8 cellular contexts compared by ENCODE assay signal in the genomic region with DNA sequence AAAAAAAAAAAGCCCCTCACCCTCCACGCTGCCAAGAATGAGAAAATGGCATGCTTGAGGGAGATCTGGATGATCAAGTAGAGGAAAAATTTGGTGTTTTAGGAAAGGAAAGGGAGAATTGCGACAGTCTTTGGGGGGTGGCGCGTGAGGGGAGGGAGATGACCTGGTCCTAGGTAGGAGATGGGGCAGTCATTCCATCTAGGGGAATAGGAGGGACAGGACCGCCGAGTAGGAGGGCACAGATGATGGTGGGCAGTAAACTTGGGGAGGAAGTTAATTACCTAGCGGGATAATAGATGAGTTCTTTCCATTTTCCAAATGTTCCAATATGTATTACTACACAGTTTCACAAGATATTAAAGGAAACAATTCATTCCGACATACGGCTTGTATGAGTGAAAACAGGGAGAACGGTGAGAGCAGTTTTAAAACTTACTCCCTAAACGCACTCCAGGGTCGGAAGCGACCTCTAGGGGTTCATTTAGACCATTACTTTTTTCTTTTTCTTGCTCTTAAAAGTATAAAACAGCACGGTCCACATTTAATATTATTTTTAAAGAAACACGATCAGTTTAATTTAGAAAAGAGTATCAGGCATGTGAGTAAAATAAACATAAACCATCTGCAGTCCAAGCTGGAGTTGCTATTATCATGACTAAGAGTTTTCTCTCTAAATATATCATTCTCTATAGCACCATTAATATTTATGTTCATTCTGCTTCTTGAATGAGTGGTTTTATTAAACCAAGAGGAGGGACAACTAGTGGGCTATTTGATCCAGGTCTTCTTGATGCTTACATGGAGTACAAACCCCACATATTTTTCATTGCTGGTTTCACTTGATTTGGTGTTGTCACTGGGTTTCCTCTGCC. TPM values are rescaled to one million over a fixed set of nuclear protein-coding genes. Genes with fewer than 3 reads are reported as not detected.
A peak's percentile ranks its signal among the peaks of the same experiment; 100 is the strongest.
DNase-seq lines count a peak whose midpoint lies in the region; ATAC-seq and TF ChIP-seq lines count a peak whose summit lies in the region.

No MANE protein-coding gene starts in this region.

- DNase-seq in NCI-H524 treated with DMSO at 0.1 percent for 48 hours (lab: John Stamatoyannopoulos, UW) = peak; percentile 29
- no peak for DNase-seq in activated naive CD8-positive, alpha-beta T cell treated with anti-CD3 and anti-CD28 coated beads, Interleukin-2, amount 50 U/mL, for 24 hours
- peak; percentile 63 for DNase-seq in iPS-NIHi11 (ENCODE audit: low spot score)
- no peak for DNase-seq in stimulated activated naive B cell treated with anti-CD40 and anti-IgM and Interleukin-4, amounts not matched to agents 10 μg/mL and 1 μg/mL and 100 μg/mL, for 72 hours
- DNase-seq in H4 (ENCODE audit: low spot score) = no peak
- no peak for DNase-seq in retina

- no peak overlapping the region for H3K27ac ChIP-seq in C4-2B

- H3K4me3 Mint-ChIP-seq in activated naive CD8-positive, alpha-beta T cell treated with anti-CD3 and anti-CD28 coated beads, Interleukin-2, amount 50 U/mL, for 24 hours = peak overlapping the region; percentile 67
- peak overlapping the region; percentile 70 to 72 for H3K4me3 Mint-ChIP-seq in stimulated activated naive B cell treated with anti-CD40 and anti-IgM and Interleukin-4, amounts not matched to agents 10 μg/mL and 1 μg/mL and 100 μg/mL, for 72 hours

- H3K4me1 Mint-ChIP-seq in activated naive CD8-positive, alpha-beta T cell treated with anti-CD3 and anti-CD28 coated beads, Interleukin-2, amount 50 U/mL, for 24 hours = peaks cover 20% of the 10 kb centered on the region
- peaks cover 6 to 9% of the 10 kb centered on the region in 2 donors for H3K4me1 Mint-ChIP-seq in stimulated activated naive B cell treated with anti-CD40 and anti-IgM and Interleukin-4, amounts not matched to agents 10 μg/mL and 1 μg/mL and 100 μg/mL, for 72 hours

- H3K9me3 Mint-ChIP-seq in activated naive CD8-positive, alpha-beta T cell treated with anti-CD3 and anti-CD28 coated beads, Interleukin-2, amount 50 U/mL, for 24 hours = no peaks in the 10 kb centered on the region
- H3K9me3 Mint-ChIP-seq in stimulated activated naive B cell treated with anti-CD40 and anti-IgM and Interleukin-4, amounts not matched to agents 10 μg/mL and 1 μg/mL and 100 μg/mL, for 72 hours = no peaks in the 10 kb centered on the region

- H3K27ac Mint-ChIP-seq in activated naive CD8-positive, alpha-beta T cell treated with anti-CD3 and anti-CD28 coated beads, Interleukin-2, amount 50 U/mL, for 24 hours = no peak overlapping the region
- no peak overlapping the region for H3K27ac Mint-ChIP-seq in stimulated activated naive B cell treated with anti-CD40 and anti-IgM and Interleukin-4, amounts not matched to agents 10 μg/mL and 1 μg/mL and 100 μg/mL, for 72 hours

- H3K4me3 ChIP-seq in GM12875 (ENCODE audit: low read depth, low read length) = no peak overlapping the region

- H3K27me3 Mint-ChIP-seq in activated naive CD8-positive, alpha-beta T cell treated with anti-CD3 and anti-CD28 coated beads, Interleukin-2, amount 50 U/mL, for 24 hours = peaks cover 8% of the 10 kb centered on the region
- H3K27me3 Mint-ChIP-seq in stimulated activated naive B cell treated with anti-CD40 and anti-IgM and Interleukin-4, amounts not matched to agents 10 μg/mL and 1 μg/mL and 100 μg/mL, for 72 hours = peaks cover 10 to 17% of the 10 kb centered on the region in 2 donors

- H3K36me3 Mint-ChIP-seq in activated naive CD8-positive, alpha-beta T cell treated with anti-CD3 and anti-CD28 coated beads, Interleukin-2, amount 50 U/mL, for 24 hours (ENCODE audit: low read depth) = peaks cover 2% of the 10 kb centered on the region
- no peaks in the 10 kb centered on the region for H3K36me3 Mint-ChIP-seq in stimulated activated naive B cell treated with anti-CD40 and anti-IgM and Interleukin-4, amounts not matched to agents 10 μg/mL and 1 μg/mL and 100 μg/mL, for 72 hours

- TF ChIP-seq CTCF in C4-2B (conservative IDR thresholded peaks at IDR 0.05) (peak; percentile 89), GM12875 (IDR thresholded peaks at IDR 0.05; ENCODE audit: borderline replicate concordance, insufficient read depth, low read depth, low read length) (peak; percentile 44; the same call in 1 of the 2 replicates)

- ATAC-seq in activated naive CD8-positive, alpha-beta T cell treated with anti-CD3 and anti-CD28 coated beads, Interleukin-2, amount 50 U/mL, for 24 hours = no peak
- ATAC-seq in stimulated activated naive B cell treated with anti-CD40 and anti-IgM and Interleukin-4, amounts not matched to agents 10 μg/mL and 1 μg/mL and 100 μg/mL, for 72 hours (replicated peaks) = no peak

RNA-seq across cellular contexts. Expression of a gene that starts 3.0 kb away (rescaled TPM):
- 5.7 and 15.9 TPM in 2 replicates for total RNA-seq in H4 (2014; rRNA removed; shearing (Covaris generic))

RNA-seq across cellular contexts. Expression of a gene that starts 11.5 kb away (rescaled TPM):
- total RNA-seq in H4 (2014; rRNA removed; shearing (Covaris generic)) = 10.1 and 10.3 TPM in 2 replicates

RNA-seq across cellular contexts. Expression of a gene that starts 41.1 kb away (rescaled TPM):
- total RNA-seq in H4 (2014; rRNA removed; shearing (Covaris generic)) = not detected in 2 replicates

Comparison
In these comparisons a context has a peak if more than half of its experiments do, and no peak if none do; other contexts are left out.
1. DNase-seq: peak in NCI-H524 treated with DMSO at 0.1 percent for 48 hours (single experiment) and iPS-NIHi11 (single experiment); none in activated naive CD8-positive, alpha-beta T cell treated with anti-CD3 and anti-CD28 coated beads, Interleukin-2, amount 50 U/mL, for 24 hours (single experiment), stimulated activated naive B cell treated with anti-CD40 and anti-IgM and Interleukin-4, amounts not matched to agents 10 μg/mL and 1 μg/mL and 100 μg/mL, for 72 hours (single experiment), H4 (single experiment) and retina (single experiment).